In the genomic region with DNA sequence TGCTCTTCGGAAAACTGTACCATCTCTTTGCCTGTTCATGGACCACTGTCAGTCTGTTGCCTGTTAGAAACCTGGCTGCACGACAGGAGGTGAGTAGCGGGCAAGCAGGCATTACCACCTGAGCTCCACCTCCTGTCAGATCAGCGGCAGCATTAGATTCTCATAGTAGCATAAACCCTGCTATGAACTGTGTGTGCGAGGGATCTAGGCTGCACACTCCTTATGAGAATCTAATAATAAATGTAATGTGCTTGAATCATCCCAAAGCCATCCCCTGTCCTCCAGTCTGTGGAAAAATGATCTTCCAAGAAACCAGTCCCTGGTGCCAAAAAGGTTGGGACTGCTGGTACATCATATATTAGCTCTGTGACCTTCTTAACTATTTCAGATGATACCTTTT, we compare ENCODE assay signal across 30 cellular contexts.
"Had no signal": no experiment of that assay in that cellular context is flagged by ENCODE, and none has a peak within 500 bp of the region (broad histone marks: within the 10 kb centered on the region; RNA-seq: fewer than 3 reads in every experiment).

No MANE protein-coding gene starts in this region.

- H3K4me3 ChIP-seq: neural progenitor cell, ovary, psoas muscle, right lobe of liver, sigmoid colon, skin epidermis, smooth muscle cell, spleen, stomach, thoracic aorta, thyroid gland, tibial nerve, upper lobe of left lung had no signal

- H3K36me3 Mint-ChIP-seq: natural killer cell; neural progenitor cell; stimulated activated effector memory CD8-positive, alpha-beta T cell treated with anti-CD3 and anti-CD28 coated beads, Interleukin-12 subunit alpha, Interleukin-12 subunit beta, amount 100 ng/mL, for 72 hours had no signal

- H3K36me3 ChIP-seq: ovary, right lobe of liver, sigmoid colon, spleen, stomach, thoracic aorta, thyroid gland, tibial nerve, upper lobe of left lung had no signal

- H3K9ac ChIP-seq: neural progenitor cell, parathyroid adenoma had no signal

- H3K79me2 ChIP-seq: parathyroid adenoma had no signal

- H3K27me3 Mint-ChIP-seq: naive thymus-derived CD4-positive, alpha-beta T cell; progenitor cell of endocrine pancreas; stimulated activated naive B cell treated with anti-CD40 and anti-IgM and Interleukin-4, amounts not matched to agents 10 μg/mL and 1 μg/mL and 100 μg/mL, for 72 hours; stimulated activated naive CD8-positive, alpha-beta T cell treated with anti-CD3 and anti-CD28 coated beads, Interleukin-15, Interleukin-2, amounts not matched to agents 100 ng/mL and 50 ng/mL, for 24 hours had no signal

- H3K4me1 Mint-ChIP-seq: neural progenitor cell had no signal

- DNase-seq: naive thymus-derived CD4-positive, alpha-beta T cell; natural killer cell; occipital lobe; ovary; posterior cingulate gyrus; psoas muscle; right cardiac atrium; right lobe of liver; sigmoid colon; spleen; stimulated activated CD4-positive, alpha-beta T cell treated with anti-CD3 and anti-CD28 coated beads, Interleukin-12 subunit alpha, Interleukin-12 subunit beta, amount 100 ng/mL, for 4 hours; stimulated activated CD4-positive, alpha-beta T cell treated with anti-CD3 and anti-CD28 coated beads, Interleukin-1b, Interleukin-23, amount 100 ng/mL, for 48 hours; stimulated activated CD4-positive, alpha-beta T cell treated with anti-CD3 and anti-CD28 coated beads, Interleukin-4, amount 100 ng/mL, for 24 hours; stimulated activated naive B cell treated with anti-CD40 and anti-IgM and Interleukin-4, amounts not matched to agents 10 μg/mL and 1 μg/mL and 100 μg/mL, for 72 hours; stimulated activated naive CD4-positive, alpha-beta T cell treated with Interleukin-2 at 50 U/mL for 16 hours; stomach; thyroid gland; trophoblast cell; upper lobe of left lung had no signal

- H2AFZ ChIP-seq: neural progenitor cell, parathyroid adenoma had no signal

- H3K27ac Mint-ChIP-seq: naive thymus-derived CD4-positive, alpha-beta T cell; natural killer cell; nephron; neural progenitor cell; progenitor cell of endocrine pancreas; stimulated activated effector memory CD8-positive, alpha-beta T cell treated with anti-CD3 and anti-CD28 coated beads, Interleukin-12 subunit alpha, Interleukin-12 subunit beta, amount 100 ng/mL, for 72 hours; stimulated activated naive B cell treated with anti-CD40 and anti-IgM and Interleukin-4, amounts not matched to agents 10 μg/mL and 1 μg/mL and 100 μg/mL, for 72 hours; stimulated activated naive CD8-positive, alpha-beta T cell treated with anti-CD3 and anti-CD28 coated beads, Interleukin-15, Interleukin-2, amounts not matched to agents 100 ng/mL and 50 ng/mL, for 24 hours had no signal

- H3K4me2 ChIP-seq: neural progenitor cell, smooth muscle cell had no signal

- H3K4me1 ChIP-seq: parathyroid adenoma, psoas muscle, right lobe of liver, sigmoid colon, spleen, thyroid gland, upper lobe of left lung had no signal

- H3K27me3 ChIP-seq: neural progenitor cell, ovary, right lobe of liver, sigmoid colon, spleen, stomach, thyroid gland, tibial nerve, upper lobe of left lung had no signal

- H3K4me3 Mint-ChIP-seq: naive thymus-derived CD4-positive, alpha-beta T cell; natural killer cell; nephron; neural progenitor cell; stimulated activated effector memory CD8-positive, alpha-beta T cell treated with anti-CD3 and anti-CD28 coated beads, Interleukin-12 subunit alpha, Interleukin-12 subunit beta, amount 100 ng/mL, for 72 hours; stimulated activated naive B cell treated with anti-CD40 and anti-IgM and Interleukin-4, amounts not matched to agents 10 μg/mL and 1 μg/mL and 100 μg/mL, for 72 hours; stimulated activated naive CD8-positive, alpha-beta T cell treated with anti-CD3 and anti-CD28 coated beads, Interleukin-15, Interleukin-2, amounts not matched to agents 100 ng/mL and 50 ng/mL, for 24 hours had no signal

- FAIRE-seq: urothelium cell line had no signal

- H3K9me3 ChIP-seq: ovary, psoas muscle, right lobe of liver, sigmoid colon, stomach, thoracic aorta, thyroid gland, tibial nerve had no signal

- H3K27ac ChIP-seq: neural progenitor cell, ovary, parathyroid adenoma, psoas muscle, right lobe of liver, sigmoid colon, skin epidermis, spleen, stomach, thoracic aorta, thyroid gland, upper lobe of left lung had no signal

- H3K9me3 Mint-ChIP-seq: natural killer cell had no signal
